ENCODE assay signal across 9 cellular contexts in the genomic region with DNA sequence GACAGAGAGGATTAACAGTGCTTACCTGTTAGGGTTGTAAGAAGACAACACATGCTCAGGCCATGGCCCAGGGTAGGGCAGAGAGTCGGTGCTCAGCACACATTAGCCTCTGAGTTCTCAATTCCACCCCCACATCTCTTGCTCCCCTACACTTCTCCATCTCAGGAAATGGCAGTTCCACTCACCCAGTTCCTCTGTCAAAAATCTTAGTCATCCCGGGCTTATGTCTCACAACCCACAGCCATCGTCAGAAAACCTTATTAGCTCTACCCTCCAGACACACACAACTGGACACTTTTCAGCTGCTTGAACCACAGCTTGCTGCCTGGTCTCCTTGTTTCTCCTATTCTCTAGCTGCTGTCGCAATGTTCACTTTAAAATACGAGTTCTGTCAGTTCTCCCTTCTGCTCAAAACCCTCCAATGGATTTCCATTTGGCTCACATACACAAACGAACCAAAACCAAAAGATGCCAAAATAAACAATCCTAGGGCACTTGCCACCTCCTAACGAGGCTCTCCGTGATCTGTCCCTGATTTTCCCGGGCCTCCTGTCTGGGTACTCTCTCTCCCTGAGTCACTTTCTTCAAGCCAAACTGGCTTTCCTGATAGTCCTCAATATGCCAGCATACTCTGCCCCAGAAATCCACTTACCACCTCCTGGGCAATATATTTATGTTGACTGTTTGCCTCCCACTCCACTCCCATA.
DNase-seq lines count a peak whose midpoint lies in the region; ATAC-seq and TF ChIP-seq lines count a peak whose summit lies in the region.
"Had no signal": no experiment of that assay in that cellular context is flagged by ENCODE, and none has a peak within 500 bp of the region (broad histone marks: within the 10 kb centered on the region; RNA-seq: fewer than 3 reads in every experiment).

No MANE protein-coding gene starts in this region.

- H3K4me3 ChIP-seq in tibial nerve (no peak overlapping the region), A673 (ENCODE audit: low read depth, low read length, poor library complexity, severe bottlenecking) (no peak overlapping the region)

- no peaks in the 10 kb centered on the region for H3K27me3 Mint-ChIP-seq in activated T-helper 2 cell treated with anti-CD3 and anti-CD28 coated beads, Interferon-gamma antibody, Interleukin-2, Interleukin-4, amounts not matched to agents 10 μg/mL and 5 μg/mL and 100 μg/mL, durations not matched to agents 14 hours and 24 hours and 36 hours (ENCODE audit: low read depth)
- H3K27me3 Mint-ChIP-seq: activated naive CD4-positive, alpha-beta T cell treated with anti-CD3 and anti-CD28 coated beads, Interleukin-2, amount 50 U/mL, for 24 hours had no signal

- H3K9me3 ChIP-seq in tibial nerve = no peaks in the 10 kb centered on the region
- H3K9me3 ChIP-seq in A673 (ENCODE audit: low read depth, low read length, poor library complexity, severe bottlenecking) = no peaks in the 10 kb centered on the region

- no peak for TF ChIP-seq POLR2A in tibial nerve (IDR thresholded peaks at IDR 0.05)

- H3K36me3 Mint-ChIP-seq in activated T-helper 2 cell treated with anti-CD3 and anti-CD28 coated beads, Interferon-gamma antibody, Interleukin-2, Interleukin-4, amounts not matched to agents 10 μg/mL and 5 μg/mL and 100 μg/mL, durations not matched to agents 14 hours and 24 hours and 36 hours (ENCODE audit: low read depth) = no peaks in the 10 kb centered on the region

- H3K27me3 ChIP-seq in tibial nerve (no peaks in the 10 kb centered on the region), A673 (replicated peaks; ENCODE audit: insufficient read depth, low read depth, low read length, poor library complexity) (no peaks in the 10 kb centered on the region)

- intact Hi-C loops in activated T-helper 2 cell treated with anti-CD3 and anti-CD28 coated beads, Interferon-gamma antibody, Interleukin-2, Interleukin-4, amounts not matched to agents 10 μg/mL and 5 μg/mL and 100 μg/mL, durations not matched to agents 14 hours and 24 hours and 36 hours (cut with micrococcal nuclease) = loop anchor here (5.0 kb wide), 2 partner anchors 89 to 254 kb away; a partner anchor contains a TSS
- intact Hi-C loops in A673 (cut with micrococcal nuclease; ENCODE audit: unreplicated experiment) = no loop called here

- ATAC-seq in GM19397 (IDR thresholded peaks at IDR 0.05; ENCODE audit: unreplicated experiment) (peak; percentile 39), HG03432 (IDR thresholded peaks at IDR 0.05; ENCODE audit: unreplicated experiment) (peak; percentile 64)

- no peaks in the 10 kb centered on the region for H3K9me3 Mint-ChIP-seq in activated T-helper 2 cell treated with anti-CD3 and anti-CD28 coated beads, Interferon-gamma antibody, Interleukin-2, Interleukin-4, amounts not matched to agents 10 μg/mL and 5 μg/mL and 100 μg/mL, durations not matched to agents 14 hours and 24 hours and 36 hours
- H3K9me3 Mint-ChIP-seq: activated naive CD4-positive, alpha-beta T cell treated with anti-CD3 and anti-CD28 coated beads, Interleukin-2, amount 50 U/mL, for 24 hours had no signal

- peak overlapping the region; percentile 7 for H3K27ac Mint-ChIP-seq in activated T-helper 2 cell treated with anti-CD3 and anti-CD28 coated beads, Interferon-gamma antibody, Interleukin-2, Interleukin-4, amounts not matched to agents 10 μg/mL and 5 μg/mL and 100 μg/mL, durations not matched to agents 14 hours and 24 hours and 36 hours
- H3K27ac Mint-ChIP-seq: activated naive CD4-positive, alpha-beta T cell treated with anti-CD3 and anti-CD28 coated beads, Interleukin-2, amount 50 U/mL, for 24 hours had no signal

- no peak for TF ChIP-seq EP300 in tibial nerve (IDR thresholded peaks at IDR 0.05)

- CTCF ChIA-PET in A673 (lab: Charles Lee) = no interaction called here

- H3K4me1 ChIP-seq in tibial nerve = no peaks in the 10 kb centered on the region
- H3K4me1 ChIP-seq in A673 (ENCODE audit: insufficient read depth, low read length, poor library complexity, severe bottlenecking) = no peaks in the 10 kb centered on the region

- H3K4me1 Mint-ChIP-seq in activated T-helper 2 cell treated with anti-CD3 and anti-CD28 coated beads, Interferon-gamma antibody, Interleukin-2, Interleukin-4, amounts not matched to agents 10 μg/mL and 5 μg/mL and 100 μg/mL, durations not matched to agents 14 hours and 24 hours and 36 hours (ENCODE audit: low read depth) = peaks cover 18% of the 10 kb centered on the region
- H3K4me1 Mint-ChIP-seq: activated naive CD4-positive, alpha-beta T cell treated with anti-CD3 and anti-CD28 coated beads, Interleukin-2, amount 50 U/mL, for 24 hours had no signal

- WGBS in tibial nerve, 2 donors = 65 to 66% methylated on average over 9 of the region's 9 CpGs

- no peak overlapping the region for H3K4me3 Mint-ChIP-seq in activated T-helper 2 cell treated with anti-CD3 and anti-CD28 coated beads, Interferon-gamma antibody, Interleukin-2, Interleukin-4, amounts not matched to agents 10 μg/mL and 5 μg/mL and 100 μg/mL, durations not matched to agents 14 hours and 24 hours and 36 hours (ENCODE audit: low read depth)
- H3K4me3 Mint-ChIP-seq: activated naive CD4-positive, alpha-beta T cell treated with anti-CD3 and anti-CD28 coated beads, Interleukin-2, amount 50 U/mL, for 24 hours had no signal

- POLR2A ChIA-PET in A673 (lab: Charles Lee; ENCODE audit: low non-redundant PET) = no interaction called here

- no peak for TF ChIP-seq CTCF in tibial nerve (IDR thresholded peaks at IDR 0.05)
- TF ChIP-seq CTCF in A673 (conservative IDR thresholded peaks at IDR 0.05; ENCODE audit: low read depth, low read length) = no peak

- no TSS peak for BruUV-seq in A673 (replicated peaks; lab: Mats Ljungman, UMichigan)

- DNase-seq in AG20443 (ENCODE audit: low spot score) (peak; percentile 59), stromal cell of bone marrow (ENCODE audit: low read depth) (peak; percentile 58), tibial nerve (ENCODE audit: low spot score in 2 of 2) (no peak), SW 1271 (lab: John Stamatoyannopoulos, UW) (no peak), A673 (ENCODE audit: low spot score) (no peak)
- DNase-seq in activated T-helper 2 cell treated with anti-CD3 and anti-CD28 coated beads, Interferon-gamma antibody, Interleukin-2, Interleukin-4, amounts not matched to agents 10 μg/mL and 5 μg/mL and 100 μg/mL, durations not matched to agents 14 hours and 24 hours and 36 hours (ENCODE audit: low spot score) = no peak

- H3K36me3 ChIP-seq in tibial nerve (peaks cover 0 to 59% (median 0%) of the 10 kb centered on the region in 3 donors), A673 (ENCODE audit: insufficient read depth, low read length, poor library complexity, severe bottlenecking) (no peaks in the 10 kb centered on the region)

- no peak overlapping the region for H3K27ac ChIP-seq in tibial nerve
- H3K27ac ChIP-seq in A673 (ENCODE audit: low read depth, low read length, poor library complexity, severe bottlenecking) = no peak overlapping the region

Comparison
In these comparisons a context has a peak if more than half of its experiments do, and no peak if none do; other contexts are left out.
1. DNase-seq: peak in AG20443 (single experiment) and stromal cell of bone marrow (single experiment); none in activated T-helper 2 cell treated with anti-CD3 and anti-CD28 coated beads, Interferon-gamma antibody, Interleukin-2, Interleukin-4, amounts not matched to agents 10 μg/mL and 5 μg/mL and 100 μg/mL, durations not matched to agents 14 hours and 24 hours and 36 hours (single experiment), tibial nerve (0 of 2), SW 1271 (0 of 2) and A673 (single experiment).